In the genomic region with DNA sequence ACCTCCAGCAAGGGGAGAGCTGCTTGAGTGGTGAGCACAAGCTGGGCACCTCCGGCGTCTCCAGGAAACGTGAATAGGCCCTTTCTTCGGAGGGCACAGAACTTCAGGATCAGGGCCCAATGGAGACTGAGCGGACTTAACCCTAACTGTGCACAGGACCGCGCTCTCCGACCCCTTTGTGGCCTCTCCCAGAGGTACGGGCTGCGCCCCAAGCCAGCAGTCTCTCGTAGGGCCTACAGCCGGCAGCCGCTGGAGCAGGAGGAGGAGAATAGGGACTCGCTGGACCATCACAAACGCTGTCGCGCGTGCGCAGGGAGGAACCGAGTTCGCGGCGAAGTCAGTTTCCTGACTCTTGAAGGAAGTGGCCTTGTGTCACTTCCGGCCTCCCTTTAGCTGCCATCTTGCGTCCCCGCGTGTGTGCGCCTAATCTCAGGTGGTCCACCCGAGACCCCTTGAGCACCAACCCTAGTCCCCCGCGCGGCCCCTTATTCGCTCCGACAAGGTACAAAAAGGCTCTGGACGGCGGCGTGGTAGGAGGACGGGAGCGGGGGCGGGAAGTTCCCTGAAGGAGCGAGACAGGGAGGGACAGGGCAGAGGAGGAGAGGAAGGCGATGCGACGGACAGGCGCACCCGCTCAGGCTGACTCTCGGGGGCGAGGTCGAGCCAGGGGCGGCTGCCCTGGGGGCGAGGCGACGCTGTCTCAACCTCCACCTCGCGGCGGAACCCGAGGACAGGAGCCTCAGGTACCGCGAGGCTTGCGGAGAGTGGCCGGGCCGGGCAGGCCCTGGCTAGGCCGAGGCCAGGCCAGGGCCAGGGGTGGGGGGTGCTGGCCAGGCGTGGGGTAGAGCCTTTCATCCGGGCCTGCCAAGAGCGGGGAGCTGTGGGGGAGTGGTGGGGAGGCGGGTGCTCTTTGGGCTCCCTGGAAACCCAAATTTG, we compare ENCODE assay signal across 8 cellular contexts. TPM values are rescaled to one million over a fixed set of nuclear protein-coding genes. Genes with fewer than 3 reads are reported as not detected.
DNase-seq lines count a peak whose midpoint lies in the region; ATAC-seq and TF ChIP-seq lines count a peak whose summit lies in the region.

TSS of gene BTF3 (plus strand) at position 386 of the 936 bp plus-strand sequence. CDS start at position 612, 226 bp downstream.

- H3K9me3 Mint-ChIP-seq in IgD-negative memory B cell, result peaks cover 0 to 4% (median 0%) of the 10 kb centered on the region in 3 donors

- peak within 1 kb of the TSS; percentile 96 to 100 (median 98) for H3K4me3 Mint-ChIP-seq in IgD-negative memory B cell

- H3K9ac ChIP-seq in mucosa of stomach (ENCODE audit: low read length), result peak within 1 kb of the TSS; percentile 99

- H3K27me3 Mint-ChIP-seq in IgD-negative memory B cell, result no peaks in the 10 kb centered on the region

- H3K27ac Mint-ChIP-seq in IgD-negative memory B cell, result peak within 1 kb of the TSS; percentile 94 to 100 (median 99)

- H3K9me3 ChIP-seq in mucosa of stomach (ENCODE audit: control insufficient read depth, low read length), result no peaks in the 10 kb centered on the region

- ATAC-seq in GM21529 (IDR thresholded peaks at IDR 0.05; ENCODE audit: unreplicated experiment), result peak; percentile 96

- peak; percentile 98 for TF ChIP-seq POLR2A in erythroblast (IDR thresholded peaks at IDR 0.05; ENCODE audit: low read length)

- H3K4me1 ChIP-seq in mucosa of stomach (ENCODE audit: control insufficient read depth, insufficient read depth, low read length), result peaks cover 21% of the 10 kb centered on the region

- DNase-seq in DMS 273 treated with DMSO at 0.1 percent for 48 hours (lab: John Stamatoyannopoulos, UW), result peak; percentile 89
- DNase-seq in OCI-M2 (lab: John Stamatoyannopoulos, UW; ENCODE audit: unreplicated experiment), result peak; percentile 43
- DNase-seq in activated T-cell treated with anti-CD3 and anti-CD28 coated beads for 48 hours (ENCODE audit: low read depth), result peak; percentile 89
- peak; percentile 96 to 97 for DNase-seq in erythroblast (lab: John Stamatoyannopoulos, UW)
- DNase-seq in stimulated activated CD8-positive, alpha-beta memory T cell treated with anti-CD3 and anti-CD28 coated beads, Interleukin-7, amount 100 ng/mL, for 1 hour (ENCODE audit: low read depth in 2 of 2), result peak; percentile 78 to 86

- peaks cover 27 to 32% (median 31%) of the 10 kb centered on the region in 3 donors for H3K4me1 Mint-ChIP-seq in IgD-negative memory B cell

- H3K36me3 ChIP-seq in mucosa of stomach (ENCODE audit: control insufficient read depth, insufficient read depth, low read length), result no peaks in the 10 kb centered on the region

- no peaks in the 10 kb centered on the region for H3K27me3 ChIP-seq in mucosa of stomach (ENCODE audit: control insufficient read depth, insufficient read depth, low read length)

- peaks cover 6% of the 10 kb centered on the region for H3K36me3 Mint-ChIP-seq in IgD-negative memory B cell

- H3K4me3 ChIP-seq in mucosa of stomach (ENCODE audit: low read length), result peak within 1 kb of the TSS; percentile 87

RNA-seq across cellular contexts. Expression of gene BTF3, which starts in this region (rescaled TPM):
- polyA plus RNA-seq in IgD-negative memory B cell, result 735 TPM

Comparison
In these comparisons a context has a peak if more than half of its experiments do, and no peak if none do; other contexts are left out.
1. Peak in every context shown above with its lines: DNase-seq, ATAC-seq and H3K4me3 ChIP-seq.
2. DNase-seq: peak in every context shown above with its lines; median percentile 96 in erythroblast; 89 in DMS 273 treated with DMSO at 0.1 percent for 48 hours; 89 in activated T-cell treated with anti-CD3 and anti-CD28 coated beads for 48 hours; 82 in stimulated activated CD8-positive, alpha-beta memory T cell treated with anti-CD3 and anti-CD28 coated beads, Interleukin-7, amount 100 ng/mL, for 1 hour; 43 in OCI-M2.